ENCODE assay signal across 19 cellular contexts in genomic region chr10:62024026-62024701, GRCh38.
DNase-seq lines count a peak whose midpoint lies in the region; ATAC-seq lines count a peak whose summit lies in the region.
"Had no signal": no experiment of that assay in that cellular context is flagged by ENCODE, and none has a peak within 500 bp of the region (broad histone marks: within the 10 kb centered on the region; RNA-seq: fewer than 3 reads in every experiment).

No MANE protein-coding gene starts in this region.

- no peak for ATAC-seq in naive B cell (ENCODE audit: low read depth in 2 of 2)
- ATAC-seq: heart left ventricle, left ventricle myocardium superior had no signal

- peak; percentile 8 for DNase-seq in NCI-H82 (lab: John Stamatoyannopoulos, UW)
- no peak for DNase-seq in NCI-H82 treated with DMSO at 0.1 percent for 48 hours (lab: John Stamatoyannopoulos, UW; ENCODE audit: unreplicated experiment)
- peak; percentile 56 for DNase-seq in HCEC 1CT
- DNase-seq in amniotic epithelial cell (ENCODE audit: low read depth), result peak; percentile 35
- no peak for DNase-seq in naive B cell
- no peak for DNase-seq in NCI-H748 treated with DMSO at 0.1 percent for 48 hours (lab: John Stamatoyannopoulos, UW)
- DNase-seq in NCI-H2227 treated with DMSO at 0.1 percent for 48 hours (lab: John Stamatoyannopoulos, UW), result no peak
- DNase-seq in HT-29 (ENCODE audit: low spot score), result no peak
- DNase-seq: 8988T; activated CD4-positive, alpha-beta T cell treated with anti-CD3 and anti-CD28 coated beads, Interleukin-2, amount 50 U/mL, for 48 hours; BE2C; heart left ventricle; immature natural killer cell; left ventricle myocardium superior; NCI-H1694; NCI-H2171 treated with DMSO at 0.1 percent for 48 hours; T-helper 1 cell; uterus had no signal

- H3K27ac Mint-ChIP-seq in naive B cell, result peak overlapping the region; percentile 59 to 100 (median 94)

- H3K36me3 Mint-ChIP-seq in naive B cell, result peaks cover 34 to 39% of the 10 kb centered on the region in 2 donors

- H3K9me3 Mint-ChIP-seq in naive B cell, result peaks cover 0 to 5% (median 2%) of the 10 kb centered on the region in 7 donors
- H3K9me3 Mint-ChIP-seq: dendritic cell treated with granulocyte-macrophage colony-stimulating factor and Interleukin-4, amounts not matched to agents 40 ng/mL and 50 ng/mL, for 4 days; immature natural killer cell had no signal

- peak overlapping the region in 2 of 8 donors; percentile 25 to 73 for H3K4me3 Mint-ChIP-seq in naive B cell
- H3K4me3 Mint-ChIP-seq: dendritic cell treated with granulocyte-macrophage colony-stimulating factor and Interleukin-4, amounts not matched to agents 40 ng/mL and 50 ng/mL, for 4 days; immature natural killer cell had no signal

- H3K4me1 Mint-ChIP-seq in naive B cell, result peaks cover 65 to 96% (median 80%) of the 10 kb centered on the region in 3 donors

- H3K27me3 Mint-ChIP-seq in naive B cell, result no peaks in the 10 kb centered on the region
- H3K27me3 Mint-ChIP-seq: dendritic cell treated with granulocyte-macrophage colony-stimulating factor and Interleukin-4, amounts not matched to agents 40 ng/mL and 50 ng/mL, for 4 days had no signal

Comparison
In these comparisons a context has a peak if more than half of its experiments do, and no peak if none do; other contexts are left out.
1. DNase-seq: peak in NCI-H82 (single experiment), HCEC 1CT (single experiment) and amniotic epithelial cell (single experiment); none in NCI-H82 treated with DMSO at 0.1 percent for 48 hours (single experiment), naive B cell (single experiment), NCI-H748 treated with DMSO at 0.1 percent for 48 hours (single experiment), NCI-H2227 treated with DMSO at 0.1 percent for 48 hours (single experiment) and HT-29 (single experiment).